ENCODE assay signal across 1 cellular context in genomic region chr7:76393116-76394031, GRCh38.
TF ChIP-seq lines count a peak whose summit lies in the region.

No MANE protein-coding gene starts in this region.

TF ChIP-seq in H1, 55 proteins besides CTCF, POLR2A, EP300 and RAD21:
- TF ChIP-seq KDM4A (IDR thresholded peaks at IDR 0.05; ENCODE audit: low read depth, low read length, severe bottlenecking): peak; percentile 90
- TF ChIP-seq HDAC6 (IDR thresholded peaks at IDR 0.05; ENCODE audit: low read depth, low read length): no peak
- no peak for TF ChIP-seq BRCA1 (IDR thresholded peaks at IDR 0.05; ENCODE audit: low read depth, low read length)
- TF ChIP-seq SUZ12 (IDR thresholded peaks at IDR 0.05; ENCODE audit: low read length): no peak
- peak; percentile 76; the same call in 1 of the 2 replicates for TF ChIP-seq RBBP5 (IDR thresholded peaks at IDR 0.05; ENCODE audit: borderline replicate concordance, low read depth, low read length)
- TF ChIP-seq NANOG (IDR thresholded peaks at IDR 0.05; ENCODE audit: insufficient read depth, low read depth, low read length, poor library complexity, severe bottlenecking): no peak
- TF ChIP-seq SIX5 (IDR thresholded peaks at IDR 0.05; ENCODE audit: low read depth, low read length): no peak
- no peak for TF ChIP-seq POU5F1 (IDR thresholded peaks at IDR 0.05; ENCODE audit: low read depth, low read length)
- no peak for TF ChIP-seq ATF3 (IDR thresholded peaks at IDR 0.05; ENCODE audit: insufficient read depth, low read depth, low read length)
- TF ChIP-seq NRF1 (IDR thresholded peaks at IDR 0.05; ENCODE audit: low read depth, low read length): peak; percentile 93
- TF ChIP-seq, protein P1, sequence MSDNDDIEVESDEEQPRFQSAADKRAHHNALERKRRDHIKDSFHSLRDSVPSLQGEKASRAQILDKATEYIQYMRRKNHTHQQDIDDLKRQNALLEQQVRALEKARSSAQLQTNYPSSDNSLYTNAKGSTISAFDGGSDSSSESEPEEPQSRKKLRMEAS (IDR thresholded peaks at IDR 0.05): peak; percentile 91
- TF ChIP-seq PHF8 (conservative IDR thresholded peaks at IDR 0.05; ENCODE audit: low read depth, low read length): peak; percentile 67
- TF ChIP-seq TAF7 (optimal IDR thresholded peaks at IDR 0.05; ENCODE audit: borderline replicate concordance, low read depth, low read length): no peak
- TF ChIP-seq MAFK (IDR thresholded peaks at IDR 0.05; ENCODE audit: low read depth, low read length): no peak
- TF ChIP-seq RNF2 (IDR thresholded peaks at IDR 0.05; ENCODE audit: borderline replicate concordance, low read depth, low read length, missing control alignments, poor library complexity, severe bottlenecking): no peak
- no peak for TF ChIP-seq EZH2 (IDR thresholded peaks at IDR 0.05; ENCODE audit: low read depth, low read length, severe bottlenecking)
- TF ChIP-seq GABPA (IDR thresholded peaks at IDR 0.05; ENCODE audit: borderline replicate concordance, insufficient read depth, low read length): 0 out of 2 replicates have a peak, but pooled peaks have one; percentile 38
- TF ChIP-seq SP2 (IDR thresholded peaks at IDR 0.05; ENCODE audit: low read length): no peak
- no peak for TF ChIP-seq TEAD4 (IDR thresholded peaks at IDR 0.05; ENCODE audit: low read depth, low read length)
- TF ChIP-seq ZNF274 (IDR thresholded peaks at IDR 0.05; ENCODE audit: borderline replicate concordance, extremely low read depth, low read length): no peak
- no peak for TF ChIP-seq RXRA (IDR thresholded peaks at IDR 0.05; ENCODE audit: insufficient read depth, low read depth, low read length)
- no peak for TF ChIP-seq SIRT6 (IDR thresholded peaks at IDR 0.05; ENCODE audit: low read length)
- no peak for TF ChIP-seq CBX8 (IDR thresholded peaks at IDR 0.05; ENCODE audit: borderline replicate concordance, low read depth, low read length)
- no peak for TF ChIP-seq KDM5A (IDR thresholded peaks at IDR 0.05; ENCODE audit: low read length)
- peak; percentile 37; the same call in 1 of the 2 replicates for TF ChIP-seq POLR2AphosphoS5 (IDR thresholded peaks at IDR 0.05; ENCODE audit: low read depth, low read length)
- TF ChIP-seq HDAC2 (IDR thresholded peaks at IDR 0.05; ENCODE audit: borderline replicate concordance in 1 of 2, low read depth in 2 of 2, low read length in 2 of 2): peak; percentile 76 to 98; a peak in 3 of 4 replicates
- TF ChIP-seq ASH2L (IDR thresholded peaks at IDR 0.05; ENCODE audit: low read length): peak; percentile 42
- TF ChIP-seq JUND (IDR thresholded peaks at IDR 0.05; ENCODE audit: low read length): no peak
- no peak for TF ChIP-seq CTBP2 (IDR thresholded peaks at IDR 0.05; ENCODE audit: borderline replicate concordance, insufficient read depth, insufficient read length, low read length)
- TF ChIP-seq GTF2F1 (IDR thresholded peaks at IDR 0.05; ENCODE audit: borderline replicate concordance, low read depth, low read length): no peak
- no peak; the same call in 1 of the 2 replicates for TF ChIP-seq TBP (IDR thresholded peaks at IDR 0.05; ENCODE audit: low read depth, low read length)
- TF ChIP-seq KDM1A (IDR thresholded peaks at IDR 0.05; ENCODE audit: borderline replicate concordance, low read length): no peak; the same call in 1 of the 2 replicates
- TF ChIP-seq BACH1 (IDR thresholded peaks at IDR 0.05; ENCODE audit: low read length): peak; percentile 62
- TF ChIP-seq CHD1 (IDR thresholded peaks at IDR 0.05; ENCODE audit: low read depth, low read length): no peak
- peak; percentile 51 for TF ChIP-seq TAF1 (IDR thresholded peaks at IDR 0.05; ENCODE audit: low read depth, low read length)
- TF ChIP-seq E2F6 (IDR thresholded peaks at IDR 0.05): peak; percentile 66
